In the genomic region with DNA sequence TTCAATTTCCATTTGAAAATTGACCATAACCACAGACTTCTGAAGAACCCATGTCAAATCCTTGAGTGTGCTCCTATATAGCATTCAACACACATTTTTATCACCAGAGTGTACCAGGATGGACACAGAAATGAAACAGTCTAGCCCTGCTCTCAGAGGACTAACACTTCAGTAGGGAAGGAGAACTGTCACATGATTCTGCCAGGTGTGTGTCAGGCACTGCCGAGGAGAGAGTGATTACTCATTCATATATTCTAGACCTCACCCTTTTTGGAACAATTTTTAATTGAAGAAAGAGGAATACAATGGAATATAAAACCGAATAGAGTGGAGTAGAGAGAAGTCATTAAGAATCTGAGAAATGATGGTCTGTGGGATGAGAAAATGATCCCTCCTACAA, we compare ENCODE assay signal across 27 cellular contexts.
"Had no signal": no experiment of that assay in that cellular context is flagged by ENCODE, and none has a peak within 500 bp of the region (broad histone marks: within the 10 kb centered on the region; RNA-seq: fewer than 3 reads in every experiment).

No MANE protein-coding gene starts in this region.

- H3K9me3 ChIP-seq: adrenal gland, ascending aorta, colonic mucosa, esophagus muscularis mucosa, gastrocnemius medialis, neutrophil, ovary, prostate gland, transverse colon, uterus had no signal

- H3K36me3 ChIP-seq: adrenal gland, ascending aorta, brain microvascular endothelial cell, colonic mucosa, esophagus muscularis mucosa, gastrocnemius medialis, neutrophil, ovary, prostate gland, transverse colon, uterus had no signal

- H3K4me1 ChIP-seq: adrenal gland, ascending aorta, colonic mucosa, esophagus muscularis mucosa, gastrocnemius medialis, prostate gland, transverse colon, uterus had no signal

- DNase-seq: activated CD4-positive, alpha-beta T cell treated with anti-CD3 and anti-CD28 coated beads for 36 hours; activated CD4-positive, alpha-beta T cell treated with anti-CD3 and anti-CD28 coated beads, Interleukin-2, amount 50 U/mL, for 4 hours; activated CD8-positive, alpha-beta memory T cell treated with anti-CD3 and anti-CD28 coated beads for 24 hours; activated CD8-positive, alpha-beta memory T cell treated with anti-CD3 and anti-CD28 coated beads, Interleukin-2, amount 50 U/mL, for 4 hours; activated T-cell treated with anti-CD3 and anti-CD28 coated beads, Interleukin-2, amount 50 U/mL, for 24 hours; adrenal gland; brain microvascular endothelial cell; colonic mucosa; dorsolateral prefrontal cortex; effector memory CD8-positive, alpha-beta T cell; gastrocnemius medialis; hypothalamus; left cardiac atrium; mesenchymal stem cell; ovary; stimulated activated CD4-positive, alpha-beta T cell treated with anti-CD3 and anti-CD28 coated beads, Interleukin-2, amount 100 ng/mL, for 48 hours; stimulated activated CD8-positive, alpha-beta memory T cell treated with anti-CD3 and anti-CD28 coated beads, Interleukin-4, amount 100 ng/mL, for 48 hours; stimulated activated naive B cell treated with anti-CD40 and anti-IgM and Interleukin-4, amounts not matched to agents 10 μg/mL and 1 μg/mL and 100 μg/mL, for 72 hours; transverse colon; uterus had no signal

- H3K4me3 ChIP-seq: adrenal gland, ascending aorta, colonic mucosa, dorsolateral prefrontal cortex, esophagus muscularis mucosa, gastrocnemius medialis, ovary, prostate gland, transverse colon, uterus had no signal

- H3K27me3 ChIP-seq: adrenal gland, ascending aorta, brain microvascular endothelial cell, colonic mucosa, dorsolateral prefrontal cortex, ovary, transverse colon, uterus had no signal

- H3K27ac ChIP-seq: adrenal gland, ascending aorta, brain microvascular endothelial cell, colonic mucosa, dorsolateral prefrontal cortex, esophagus muscularis mucosa, gastrocnemius medialis, neutrophil, ovary, prostate gland, transverse colon, uterus had no signal

- ATAC-seq: activated CD4-positive, alpha-beta T cell treated with anti-CD3 and anti-CD28 coated beads for 36 hours; activated naive CD4-positive, alpha-beta T cell treated with anti-CD3 and anti-CD28 coated beads, Interleukin-2, amount 50 U/mL, for 72 hours; activated T-helper 17 cell treated with anti-CD3 and anti-CD28 coated beads, Interleukin-2, amount 50 U/mL, for 72 hours; effector memory CD8-positive, alpha-beta T cell; gastrocnemius medialis; left cardiac atrium; stimulated activated naive B cell treated with anti-CD40 and anti-IgM and Interleukin-4, amounts not matched to agents 10 μg/mL and 1 μg/mL and 100 μg/mL, for 72 hours; WTC11 had no signal
